Comparison of ENCODE assay signal across 7 cellular contexts in the genomic region with DNA sequence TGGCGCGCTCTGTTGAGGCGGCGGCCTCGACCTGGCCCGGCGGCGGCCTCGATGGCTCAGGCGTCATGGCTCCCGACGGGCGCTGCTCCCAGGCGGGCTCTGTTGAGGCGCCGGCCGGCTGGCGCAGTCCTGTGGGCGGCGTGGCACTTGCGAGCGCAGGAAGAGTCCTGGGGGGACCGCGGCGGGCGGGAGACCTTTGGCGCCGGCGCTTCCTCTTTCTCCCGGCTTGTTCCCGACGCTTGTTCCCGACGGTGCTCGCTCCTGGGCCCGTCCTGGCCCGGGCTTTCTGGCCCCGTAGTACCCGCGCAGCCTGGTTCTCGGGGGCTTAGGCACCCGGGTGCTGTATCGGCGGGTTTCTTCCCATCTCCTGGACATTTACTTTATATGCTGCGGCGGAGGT. TPM values are rescaled to one million over a fixed set of nuclear protein-coding genes. Genes with fewer than 3 reads are reported as not detected.
"Had no signal": no experiment of that assay in that cellular context is flagged by ENCODE, and none has a peak within 500 bp of the region (broad histone marks: within the 10 kb centered on the region; RNA-seq: fewer than 3 reads in every experiment).

No MANE protein-coding gene starts in this region.

RNA-seq across cellular contexts. Expression of a gene that starts 2.8 kb away (rescaled TPM):
- total RNA-seq: OCI-LY7, PC-3, PC-9, Peyer's patch, RPMI7951, SJCRH30, SJSA1 had no signal
